In the genomic region with DNA sequence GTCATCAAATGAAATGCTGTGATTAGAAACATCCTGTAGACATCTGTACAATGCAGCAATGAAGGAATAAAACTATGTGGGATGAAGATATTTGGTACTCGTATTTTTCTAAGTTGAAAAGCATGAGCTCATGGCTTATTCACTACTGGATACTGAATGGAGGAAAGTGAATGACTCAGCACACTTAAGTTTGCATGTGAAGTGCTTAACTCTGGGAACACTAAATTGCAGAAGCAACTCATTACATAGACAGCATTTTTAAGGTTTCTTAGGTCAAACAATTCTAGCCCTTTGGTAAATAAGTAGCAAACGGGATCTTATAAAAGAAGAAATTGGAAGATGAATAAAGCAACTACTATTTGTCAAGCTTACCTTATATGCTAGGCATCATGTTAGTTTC, we compare ENCODE assay signal across 17 cellular contexts.
DNase-seq lines count a peak whose midpoint lies in the region; ATAC-seq and TF ChIP-seq lines count a peak whose summit lies in the region.
"Had no signal": no experiment of that assay in that cellular context is flagged by ENCODE, and none has a peak within 500 bp of the region (broad histone marks: within the 10 kb centered on the region; RNA-seq: fewer than 3 reads in every experiment).

No MANE protein-coding gene starts in this region.

- CTCF ChIA-PET in IMR-90 (lab: Yijun Ruan, JAX) (no interaction called here), mammary epithelial cell (lab: Charles Lee; ENCODE audit: low non-redundant PET) (no interaction called here)

- H3K4me2 ChIP-seq in IMR-90 (ENCODE audit: low read depth, low read length) (no peak overlapping the region), mammary epithelial cell (ENCODE audit: insufficient read depth, low read depth, low read length) (no peak overlapping the region)

- H3K9ac ChIP-seq in IMR-90 (ENCODE audit: low read depth, low read length) (no peak overlapping the region), mammary epithelial cell (ENCODE audit: insufficient read depth, low read length) (no peak overlapping the region)

- no peak overlapping the region for H2BK20ac ChIP-seq in IMR-90 (ENCODE audit: low read depth, low read length)

- H3K27ac Mint-ChIP-seq in activated CD4-positive, alpha-beta T cell treated with anti-CD3 and anti-CD28 coated beads, Interleukin-2, amount 10 ng/mL, durations not matched to agents 24 days and 14 days: no peak overlapping the region
- H3K27ac Mint-ChIP-seq: activated naive CD4-positive, alpha-beta T cell treated with anti-CD3 and anti-CD28 coated beads, Interleukin-2, amount 50 U/mL, for 72 hours had no signal

- H3K4me1 ChIP-seq in IMR-90 (ENCODE audit: control insufficient read depth, insufficient read depth, low read length): no peaks in the 10 kb centered on the region
- no peaks in the 10 kb centered on the region for H3K4me1 ChIP-seq in mammary epithelial cell (ENCODE audit: insufficient read depth, low read length)

- dilution Hi-C loops in IMR-90 (cut with HindIII; ENCODE audit: low sequenced_read_pairs, unreplicated experiment): no loop called here
- dilution Hi-C loops in mammary epithelial cell (cut with HindIII; ENCODE audit: low sequenced_read_pairs): loop anchor here (5.0 kb wide), 1 partner anchor 44 kb away; no protein-coding TSS in a partner anchor

- H4K8ac ChIP-seq in IMR-90 (ENCODE audit: low read depth in 2 of 2, low read length in 2 of 2): no peak overlapping the region

- no peaks in the 10 kb centered on the region for H3K36me3 Mint-ChIP-seq in activated CD4-positive, alpha-beta T cell treated with anti-CD3 and anti-CD28 coated beads, Interleukin-2, amount 10 ng/mL, durations not matched to agents 24 days and 14 days (ENCODE audit: low read depth)
- H3K36me3 Mint-ChIP-seq: activated naive CD4-positive, alpha-beta T cell treated with anti-CD3 and anti-CD28 coated beads, Interleukin-2, amount 50 U/mL, for 72 hours had no signal

- H3K9me1 ChIP-seq in IMR-90 (ENCODE audit: insufficient read depth, low read length): no peaks in the 10 kb centered on the region

- H3K9me3 ChIP-seq in IMR-90 (ENCODE audit: control insufficient read depth, insufficient read depth, low read length) (no peaks in the 10 kb centered on the region), mammary epithelial cell (replicated peaks; ENCODE audit: insufficient read depth, low read length) (no peaks in the 10 kb centered on the region)
- H3K9me3 ChIP-seq: MG63 had no signal

- no peak overlapping the region for H3K14ac ChIP-seq in IMR-90 (replicated peaks; ENCODE audit: low read depth, low read length)

- H3K79me2 ChIP-seq in mammary epithelial cell (ENCODE audit: insufficient read depth, low read length): no peaks in the 10 kb centered on the region

- no peak overlapping the region for H2AFZ ChIP-seq in IMR-90 (replicated peaks; ENCODE audit: low read length, poor library complexity)
- H2AFZ ChIP-seq in mammary epithelial cell (ENCODE audit: low read depth, low read length): no peak overlapping the region

- no peak overlapping the region for H3K4ac ChIP-seq in IMR-90 (ENCODE audit: low read depth, low read length)

- H3K27ac ChIP-seq in IMR-90 (ENCODE audit: insufficient read depth, low read length) (no peak overlapping the region), mammary epithelial cell (ENCODE audit: insufficient read depth, low read depth, low read length) (no peak overlapping the region)
- H3K27ac ChIP-seq: epithelial cell of prostate had no signal

- H2BK120ac ChIP-seq in IMR-90 (ENCODE audit: low read depth, low read length): no peak overlapping the region

- no peak overlapping the region for H2AK9ac ChIP-seq in IMR-90 (replicated peaks; ENCODE audit: low read depth, low read length, poor library complexity)

- H3K4me3 ChIP-seq in IMR-90 (ENCODE audit: insufficient read depth, low read depth, low read length) (no peak overlapping the region), mammary epithelial cell (replicated peaks in 1 of 3; ENCODE audit: insufficient read depth in 1 of 3, low read depth in 2 of 3, low read length in 3 of 3) (no peak overlapping the region), kidney epithelial cell (ENCODE audit: low read depth, low read length) (no peak overlapping the region)
- H3K4me3 ChIP-seq: MG63 had no signal

- H2BK15ac ChIP-seq in IMR-90 (ENCODE audit: low read depth, low read length): no peak overlapping the region

- intact Hi-C loops in IMR-90 (cut with micrococcal nuclease) (no loop called here), mammary epithelial cell (cut with micrococcal nuclease) (no loop called here), cardiac septum (cut with DNase I) (no loop called here)
- intact Hi-C loops in activated CD4-positive, alpha-beta T cell treated with anti-CD3 and anti-CD28 coated beads, Interleukin-2, amount 10 ng/mL, durations not matched to agents 24 days and 14 days (cut with micrococcal nuclease): no loop called here

- no peak overlapping the region for H4K91ac ChIP-seq in IMR-90 (ENCODE audit: insufficient read depth, low read depth, low read length)

- no peak for TF ChIP-seq POLR2A in IMR-90 (IDR thresholded peaks at IDR 0.05; ENCODE audit: low read depth, low read length)

- no peak overlapping the region for H3K4me3 Mint-ChIP-seq in activated CD4-positive, alpha-beta T cell treated with anti-CD3 and anti-CD28 coated beads, Interleukin-2, amount 10 ng/mL, durations not matched to agents 24 days and 14 days

- TF ChIP-seq RAD21 in IMR-90 (IDR thresholded peaks at IDR 0.05; ENCODE audit: low read length): no peak

- no peak overlapping the region for H3K23ac ChIP-seq in IMR-90 (ENCODE audit: low read depth, low read length)

- no peak overlapping the region for H3K18ac ChIP-seq in IMR-90 (ENCODE audit: low read depth, low read length)

- POLR2A ChIA-PET in IMR-90 (lab: Charles Lee; ENCODE audit: unreplicated experiment): no interaction called here

- no peak overlapping the region for H3K56ac ChIP-seq in IMR-90 (ENCODE audit: extremely low read depth, insufficient read depth, low read length)

- peak; percentile 38 for DNase-seq in A172 (ENCODE audit: low spot score)
- peak; percentile 12 for DNase-seq in IMR-90
- peak; percentile 1 for DNase-seq in mammary epithelial cell
- peak; percentile 77 for DNase-seq in kidney epithelial cell (ENCODE audit: low read depth)
- DNase-seq in cardiac septum (ENCODE audit: low spot score): no peak
- no peak for DNase-seq in activated CD4-positive, alpha-beta T cell treated with anti-CD3 and anti-CD28 coated beads, Interleukin-2, amount 10 ng/mL, durations not matched to agents 24 days and 14 days
- DNase-seq: activated CD4-positive, CD25-positive, alpha-beta regulatory T cell; activated CD8-positive, alpha-beta memory T cell treated with anti-CD3 and anti-CD28 coated beads, Interleukin-2, amount 50 U/mL, for 4 hours; Calu3; MG63; midbrain; NCI-H2081 treated with DMSO at 0.1 percent for 48 hours had no signal

- H3K36me3 ChIP-seq in IMR-90 (ENCODE audit: control insufficient read depth, insufficient read depth, low read length) (no peaks in the 10 kb centered on the region), mammary epithelial cell (ENCODE audit: insufficient read depth, low read length) (no peaks in the 10 kb centered on the region), kidney epithelial cell (ENCODE audit: control insufficient read depth, insufficient read depth, low read length) (no peaks in the 10 kb centered on the region)
- H3K36me3 ChIP-seq: MG63 had no signal

- H4K5ac ChIP-seq in IMR-90 (ENCODE audit: low read depth, low read length): no peak overlapping the region

- TF ChIP-seq CTCF in IMR-90 (conservative IDR thresholded peaks at IDR 0.05; ENCODE audit: low read depth, low read length) (no peak), mammary epithelial cell (conservative IDR thresholded peaks at IDR 0.05 in 1 of 2, IDR thresholded peaks at IDR 0.05 in 1 of 2; ENCODE audit: extremely low read depth in 1 of 2, insufficient read depth in 1 of 2, low read depth in 1 of 2, low read length in 2 of 2) (no peak), kidney epithelial cell (IDR thresholded peaks at IDR 0.05; ENCODE audit: insufficient read depth, low read length, poor library complexity, severe bottlenecking) (no peak)

- H3K27me3 ChIP-seq in IMR-90 (ENCODE audit: control insufficient read depth, insufficient read depth, low read length): no peaks in the 10 kb centered on the region
- no peaks in the 10 kb centered on the region for H3K27me3 ChIP-seq in mammary epithelial cell (ENCODE audit: insufficient read depth, low read length)
- no peaks in the 10 kb centered on the region for H3K27me3 ChIP-seq in kidney epithelial cell (ENCODE audit: control insufficient read depth, insufficient read depth, low read length)
- H3K27me3 ChIP-seq: MG63 had no signal

- H4K20me1 ChIP-seq in IMR-90 (ENCODE audit: insufficient read depth, low read length): no peaks in the 10 kb centered on the region
- H4K20me1 ChIP-seq in mammary epithelial cell (ENCODE audit: insufficient read depth, low read length): no peaks in the 10 kb centered on the region

- no peak overlapping the region for H2AK5ac ChIP-seq in IMR-90 (ENCODE audit: low read depth, low read length)

- no peak for ATAC-seq in IMR-90 (ENCODE audit: low read depth)
- ATAC-seq in GM18873 (IDR thresholded peaks at IDR 0.05; ENCODE audit: low FRiP score, unreplicated experiment): no peak
- no peak for ATAC-seq in GM19452 (IDR thresholded peaks at IDR 0.05; ENCODE audit: unreplicated experiment)
- ATAC-seq: activated naive CD4-positive, alpha-beta T cell treated with anti-CD3 and anti-CD28 coated beads, Interleukin-2, amount 50 U/mL, for 72 hours; HCT116 had no signal

- H3K79me1 ChIP-seq in IMR-90 (ENCODE audit: low read depth in 1 of 2, low read length in 2 of 2): no peaks in the 10 kb centered on the region

- no peak overlapping the region for H2BK5ac ChIP-seq in IMR-90 (ENCODE audit: low read depth, low read length, poor library complexity, severe bottlenecking)

- no peaks in the 10 kb centered on the region for H3K9me3 Mint-ChIP-seq in activated CD4-positive, alpha-beta T cell treated with anti-CD3 and anti-CD28 coated beads, Interleukin-2, amount 10 ng/mL, durations not matched to agents 24 days and 14 days

- H3K27me3 Mint-ChIP-seq in activated CD4-positive, alpha-beta T cell treated with anti-CD3 and anti-CD28 coated beads, Interleukin-2, amount 10 ng/mL, durations not matched to agents 24 days and 14 days: no peaks in the 10 kb centered on the region

- BruUV-seq in IMR-90 (replicated peaks; lab: Mats Ljungman, UMichigan): no TSS peak
- no TSS peak for BruUV-seq in mammary epithelial cell (replicated peaks; lab: Mats Ljungman, UMichigan)

- no CpG with 5 or more reads among the region's 2 CpGs for WGBS in IMR-90 (ENCODE audit: extremely low coverage in 2 of 2, insufficient read length in 1 of 2), 2 experiments
- 64% methylated on average over 2 of the region's 2 CpGs for WGBS in mammary epithelial cell (ENCODE audit: low coverage, missing lambda C conversion rate)

- in situ Hi-C loops in IMR-90 (cut with MboI; ENCODE audit: low sequenced_read_pairs) (no loop called here), mammary epithelial cell (cut with MboI; ENCODE audit: low sequenced_read_pairs in 2 of 2) (no loop called here)

- no peaks in the 10 kb centered on the region for H3K4me1 Mint-ChIP-seq in activated CD4-positive, alpha-beta T cell treated with anti-CD3 and anti-CD28 coated beads, Interleukin-2, amount 10 ng/mL, durations not matched to agents 24 days and 14 days

TF ChIP-seq in IMR-90, 13 proteins besides CTCF, POLR2A, EP300 and RAD21 (continues in another document):
- TF ChIP-seq SMC3 (IDR thresholded peaks at IDR 0.05; ENCODE audit: low read depth, low read length): no peak

Comparison
In these comparisons a context has a peak if more than half of its experiments do, and no peak if none do; other contexts are left out.
1. DNase-seq: peak in A172 (single experiment), IMR-90 (single experiment), mammary epithelial cell (single experiment) and kidney epithelial cell (single experiment); none in cardiac septum (single experiment) and activated CD4-positive, alpha-beta T cell treated with anti-CD3 and anti-CD28 coated beads, Interleukin-2, amount 10 ng/mL, durations not matched to agents 24 days and 14 days (single experiment).